Comparison of ENCODE assay signal across 8 cellular contexts in genomic region chr20:53826597-53827291, GRCh38.
A peak's percentile ranks its signal among the peaks of the same experiment; 100 is the strongest.
DNase-seq lines count a peak whose midpoint lies in the region; ATAC-seq and TF ChIP-seq lines count a peak whose summit lies in the region.

No MANE protein-coding gene starts in this region.

- H3K9me3 ChIP-seq in Karpas-422 (ENCODE audit: low read length) (peaks cover 5% of the 10 kb centered on the region), esophagus squamous epithelium (no peaks in the 10 kb centered on the region), gastroesophageal sphincter (no peaks in the 10 kb centered on the region)

- H4K20me1 ChIP-seq in Karpas-422 (ENCODE audit: insufficient read depth, low read depth, low read length) = no peaks in the 10 kb centered on the region

- no peaks in the 10 kb centered on the region for H3K36me3 ChIP-seq in Karpas-422 (ENCODE audit: insufficient read depth, low read length)
- H3K36me3 ChIP-seq in esophagus squamous epithelium = no peaks in the 10 kb centered on the region
- no peaks in the 10 kb centered on the region for H3K36me3 ChIP-seq in gastroesophageal sphincter

- H3K79me2 ChIP-seq in Karpas-422 (ENCODE audit: low read length) = no peaks in the 10 kb centered on the region

- DNase-seq in COLO829 (ENCODE audit: low spot score) (peak; percentile 78), Karpas-422 (peak; percentile 43), esophagus squamous epithelium (lab: John Stamatoyannopoulos, UW) (no peak), SW 1271 (lab: John Stamatoyannopoulos, UW) (no peak), GM19238 (ENCODE audit: insufficient read length, low spot score) (no peak)
- DNase-seq in stimulated activated CD4-positive, alpha-beta T cell treated with anti-CD3 and anti-CD28 coated beads, Interleukin-4, amount 100 ng/mL, for 24 hours = no peak

- no peak overlapping the region for H3K9ac ChIP-seq in Karpas-422 (ENCODE audit: low read length)

- no peak for TF ChIP-seq EP300 in gastroesophageal sphincter (IDR thresholded peaks at IDR 0.05)

- no peak for TF ChIP-seq POLR2A in esophagus squamous epithelium (IDR thresholded peaks at IDR 0.05)
- TF ChIP-seq POLR2A in gastroesophageal sphincter (IDR thresholded peaks at IDR 0.05) = no peak

- H3K4me3 ChIP-seq in Karpas-422 (ENCODE audit: low read length) = no peak overlapping the region
- no peak overlapping the region for H3K4me3 ChIP-seq in esophagus squamous epithelium
- no peak overlapping the region for H3K4me3 ChIP-seq in gastroesophageal sphincter

- WGBS in esophagus squamous epithelium, 2 donors = 87 to 95% methylated on average over 5 of the region's 5 CpGs
- 91 to 95% methylated on average over 5 of the region's 5 CpGs for WGBS in gastroesophageal sphincter (ENCODE audit: low coverage in 1 of 2), 2 donors

- H3K9me2 ChIP-seq in Karpas-422 (replicated peaks; ENCODE audit: insufficient read depth, low read length) = no peaks in the 10 kb centered on the region

- ATAC-seq in GM21423 (IDR thresholded peaks at IDR 0.05; ENCODE audit: unreplicated experiment) = peak; percentile 74
- ATAC-seq in gastroesophageal sphincter = no peak

- H3K27ac ChIP-seq in Karpas-422 (ENCODE audit: low read length) = no peak overlapping the region
- peak overlapping the region in 3 of 4 donors; percentile 38 to 88 (median 84) for H3K27ac ChIP-seq in esophagus squamous epithelium
- peak overlapping the region in 1 of 4 donors; percentile 72 for H3K27ac ChIP-seq in gastroesophageal sphincter

- H3K4me2 ChIP-seq in Karpas-422 (ENCODE audit: low read depth, low read length, poor library complexity, severe bottlenecking) = no peak overlapping the region

- intact Hi-C loops in esophagus squamous epithelium (cut with DNase I) = no loop called here

- H2AFZ ChIP-seq in Karpas-422 (ENCODE audit: low read length) = no peak overlapping the region

- H3K27me3 ChIP-seq in Karpas-422 (ENCODE audit: low read length) (no peaks in the 10 kb centered on the region), esophagus squamous epithelium (no peaks in the 10 kb centered on the region), gastroesophageal sphincter (no peaks in the 10 kb centered on the region)

- no peak for TF ChIP-seq CTCF in esophagus squamous epithelium (IDR thresholded peaks at IDR 0.05)
- TF ChIP-seq CTCF in gastroesophageal sphincter (IDR thresholded peaks at IDR 0.05) = no peak

- H3K4me1 ChIP-seq in Karpas-422 (ENCODE audit: low read length) (no peaks in the 10 kb centered on the region), esophagus squamous epithelium (peaks cover 11 to 50% (median 29%) of the 10 kb centered on the region in 3 donors), gastroesophageal sphincter (peaks cover 3 to 40% (median 15%) of the 10 kb centered on the region in 3 donors)

Comparison
In these comparisons a context has a peak if more than half of its experiments do, and no peak if none do; other contexts are left out.
1. DNase-seq: peak in COLO829 (single experiment) and Karpas-422 (single experiment); none in esophagus squamous epithelium (single experiment), SW 1271 (0 of 2), GM19238 (single experiment) and stimulated activated CD4-positive, alpha-beta T cell treated with anti-CD3 and anti-CD28 coated beads, Interleukin-4, amount 100 ng/mL, for 24 hours (single experiment).